Comparison of ENCODE assay signal across 1 cellular context in the genomic region with DNA sequence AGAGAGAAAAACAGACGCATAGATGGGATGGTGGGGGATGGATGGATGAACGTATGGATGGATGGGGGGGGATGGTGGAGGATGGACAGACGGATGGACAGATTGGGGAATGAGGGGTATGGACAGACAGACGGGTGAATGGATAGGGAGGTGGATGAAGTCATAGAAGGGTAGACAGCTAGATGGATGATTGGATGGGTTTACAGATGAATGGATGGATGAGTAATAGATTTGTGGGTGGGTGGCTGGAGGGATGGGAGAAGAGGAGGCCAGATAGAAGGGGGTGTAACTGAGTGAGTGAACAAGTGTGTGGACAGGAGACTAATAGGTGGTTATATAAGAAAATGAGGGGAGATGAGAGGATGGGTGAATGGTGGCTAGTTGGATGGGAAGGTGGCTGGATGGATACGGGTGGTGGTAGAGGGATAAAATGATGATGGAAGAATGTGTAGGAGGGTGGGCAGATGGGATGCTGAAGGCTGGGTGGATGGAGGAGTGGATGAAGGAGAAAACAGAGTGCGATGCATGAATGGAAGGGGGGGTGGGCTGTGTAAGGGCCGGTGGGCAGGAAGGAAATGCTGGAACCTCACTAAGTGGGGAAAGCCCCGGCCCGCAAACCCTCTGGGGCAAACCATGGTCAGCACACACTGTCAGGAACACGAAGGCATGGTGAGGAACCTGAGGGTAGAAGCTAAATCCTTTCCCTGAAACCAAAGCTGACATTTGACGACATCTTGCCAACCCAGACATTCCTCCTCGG.
TF ChIP-seq lines count a peak whose summit lies in the region.

No MANE protein-coding gene starts in this region.

TF ChIP-seq in K562, 482 proteins besides CTCF, POLR2A, EP300 and RAD21 (continued from another document and continues in another):
- no peak for TF ChIP-seq ATF3 (IDR thresholded peaks at IDR 0.05)
- TF ChIP-seq ATF3 (CRISPR knock-in tag; conservative IDR thresholded peaks at IDR 0.05), result no peak
- TF ChIP-seq ZNF184 (CRISPR knock-in tag; IDR thresholded peaks at IDR 0.05), result no peak
- TF ChIP-seq, protein P1, sequence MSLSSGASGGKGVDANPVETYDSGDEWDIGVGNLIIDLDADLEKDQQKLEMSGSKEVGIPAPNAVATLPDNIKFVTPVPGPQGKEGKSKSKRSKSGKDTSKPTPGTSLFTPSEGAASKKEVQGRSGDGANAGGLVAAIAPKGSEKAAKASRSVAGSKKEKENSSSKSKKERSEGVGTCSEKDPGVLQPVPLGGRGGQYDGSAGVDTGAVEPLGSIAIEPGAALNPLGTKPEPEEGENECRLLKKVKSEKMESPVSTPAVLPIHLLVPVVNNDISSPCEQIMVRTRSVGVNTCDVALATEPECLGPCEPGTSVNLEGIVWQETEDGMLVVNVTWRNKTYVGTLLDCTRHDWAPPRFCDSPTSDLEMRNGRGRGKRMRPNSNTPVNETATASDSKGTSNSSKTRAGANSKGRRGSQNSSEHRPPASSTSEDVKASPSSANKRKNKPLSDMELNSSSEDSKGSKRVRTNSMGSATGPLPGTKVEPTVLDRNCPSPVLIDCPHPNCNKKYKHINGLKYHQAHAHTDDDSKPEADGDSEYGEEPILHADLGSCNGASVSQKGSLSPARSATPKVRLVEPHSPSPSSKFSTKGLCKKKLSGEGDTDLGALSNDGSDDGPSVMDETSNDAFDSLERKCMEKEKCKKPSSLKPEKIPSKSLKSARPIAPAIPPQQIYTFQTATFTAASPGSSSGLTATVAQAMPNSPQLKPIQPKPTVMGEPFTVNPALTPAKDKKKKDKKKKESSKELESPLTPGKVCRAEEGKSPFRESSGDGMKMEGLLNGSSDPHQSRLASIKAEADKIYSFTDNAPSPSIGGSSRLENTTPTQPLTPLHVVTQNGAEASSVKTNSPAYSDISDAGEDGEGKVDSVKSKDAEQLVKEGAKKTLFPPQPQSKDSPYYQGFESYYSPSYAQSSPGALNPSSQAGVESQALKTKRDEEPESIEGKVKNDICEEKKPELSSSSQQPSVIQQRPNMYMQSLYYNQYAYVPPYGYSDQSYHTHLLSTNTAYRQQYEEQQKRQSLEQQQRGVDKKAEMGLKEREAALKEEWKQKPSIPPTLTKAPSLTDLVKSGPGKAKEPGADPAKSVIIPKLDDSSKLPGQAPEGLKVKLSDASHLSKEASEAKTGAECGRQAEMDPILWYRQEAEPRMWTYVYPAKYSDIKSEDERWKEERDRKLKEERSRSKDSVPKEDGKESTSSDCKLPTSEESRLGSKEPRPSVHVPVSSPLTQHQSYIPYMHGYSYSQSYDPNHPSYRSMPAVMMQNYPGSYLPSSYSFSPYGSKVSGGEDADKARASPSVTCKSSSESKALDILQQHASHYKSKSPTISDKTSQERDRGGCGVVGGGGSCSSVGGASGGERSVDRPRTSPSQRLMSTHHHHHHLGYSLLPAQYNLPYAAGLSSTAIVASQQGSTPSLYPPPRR (CRISPR knock-in tag; IDR thresholded peaks at IDR 0.05; ENCODE audit: borderline replicate concordance), result no peak
- TF ChIP-seq ZNF24 (IDR thresholded peaks at IDR 0.05), result no peak
- no peak for TF ChIP-seq STAG1 (CRISPR knock-in tag; IDR thresholded peaks at IDR 0.05; ENCODE audit: borderline replicate concordance)
- 0 out of 2 replicates have a peak, but pooled peaks have one; percentile 26 for TF ChIP-seq NFRKB (IDR thresholded peaks at IDR 0.05; ENCODE audit: low read depth)
- no peak for TF ChIP-seq ETS2 (tag; IDR thresholded peaks at IDR 0.05; ENCODE audit: borderline replicate concordance, poor library complexity, severe bottlenecking)
- TF ChIP-seq ARID3A (IDR thresholded peaks at IDR 0.05; ENCODE audit: borderline replicate concordance, low read depth, low read length), result no peak
- no peak for TF ChIP-seq ETV5 (CRISPR knock-in tag; IDR thresholded peaks at IDR 0.05; ENCODE audit: low read depth)
- TF ChIP-seq, protein P2, sequence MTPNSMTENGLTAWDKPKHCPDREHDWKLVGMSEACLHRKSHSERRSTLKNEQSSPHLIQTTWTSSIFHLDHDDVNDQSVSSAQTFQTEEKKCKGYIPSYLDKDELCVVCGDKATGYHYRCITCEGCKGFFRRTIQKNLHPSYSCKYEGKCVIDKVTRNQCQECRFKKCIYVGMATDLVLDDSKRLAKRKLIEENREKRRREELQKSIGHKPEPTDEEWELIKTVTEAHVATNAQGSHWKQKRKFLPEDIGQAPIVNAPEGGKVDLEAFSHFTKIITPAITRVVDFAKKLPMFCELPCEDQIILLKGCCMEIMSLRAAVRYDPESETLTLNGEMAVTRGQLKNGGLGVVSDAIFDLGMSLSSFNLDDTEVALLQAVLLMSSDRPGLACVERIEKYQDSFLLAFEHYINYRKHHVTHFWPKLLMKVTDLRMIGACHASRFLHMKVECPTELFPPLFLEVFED (CRISPR knock-in tag; conservative IDR thresholded peaks at IDR 0.05), result peak; percentile 94
- TF ChIP-seq ZBED1 (IDR thresholded peaks at IDR 0.05), result no peak
- TF ChIP-seq PHF20 (IDR thresholded peaks at IDR 0.05; ENCODE audit: partially characterized antibody), result peak; percentile 49
- no peak for TF ChIP-seq ZNF668 (CRISPR knock-in tag; IDR thresholded peaks at IDR 0.05)
- no peak for TF ChIP-seq MXD1 (CRISPR knock-in tag; IDR thresholded peaks at IDR 0.05; ENCODE audit: borderline replicate concordance, poor library complexity, severe bottlenecking)
- no peak for TF ChIP-seq CEBPZ (IDR thresholded peaks at IDR 0.05; ENCODE audit: borderline replicate concordance, low read depth, low read length)
- no peak for TF ChIP-seq PRPF4 (IDR thresholded peaks at IDR 0.05; ENCODE audit: insufficient read depth, low read depth, low read length, poor library complexity, severe bottlenecking)
- TF ChIP-seq KHSRP (IDR thresholded peaks at IDR 0.05), result no peak; the same call in 1 of the 2 replicates
- no peak for TF ChIP-seq MCM5 (IDR thresholded peaks at IDR 0.05; ENCODE audit: low read depth)
- TF ChIP-seq MLLT1 (IDR thresholded peaks at IDR 0.05), result peak; percentile 14 to 64; a peak in 2 of 4 replicates
- TF ChIP-seq, protein P3, sequence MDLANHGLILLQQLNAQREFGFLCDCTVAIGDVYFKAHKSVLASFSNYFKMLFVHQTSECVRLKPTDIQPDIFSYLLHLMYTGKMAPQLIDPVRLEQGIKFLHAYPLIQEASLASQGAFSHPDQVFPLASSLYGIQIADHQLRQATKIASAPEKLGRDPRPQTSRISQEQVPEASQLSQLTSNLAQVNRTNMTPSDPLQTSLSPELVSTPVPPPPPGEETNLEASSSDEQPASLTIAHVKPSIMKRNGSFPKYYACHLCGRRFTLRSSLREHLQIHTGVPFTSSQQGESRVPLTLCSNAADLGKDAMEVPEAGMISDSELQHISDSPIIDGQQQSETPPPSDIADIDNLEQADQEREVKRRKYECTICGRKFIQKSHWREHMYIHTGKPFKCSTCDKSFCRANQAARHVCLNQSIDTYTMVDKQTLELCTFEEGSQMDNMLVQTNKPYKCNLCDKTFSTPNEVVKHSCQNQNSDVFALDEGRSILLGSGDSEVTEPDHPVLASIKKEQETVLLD (IDR thresholded peaks at IDR 0.05), result peak; percentile 54; the same call in 1 of the 2 replicates
- peak; percentile 86 for TF ChIP-seq HDGF (IDR thresholded peaks at IDR 0.05)
- peak; percentile 31; the same call in 1 of the 2 replicates for TF ChIP-seq ZNF407 (IDR thresholded peaks at IDR 0.05; ENCODE audit: low read depth)
